Comparison of ENCODE assay signal across 23 cellular contexts in the genomic region with DNA sequence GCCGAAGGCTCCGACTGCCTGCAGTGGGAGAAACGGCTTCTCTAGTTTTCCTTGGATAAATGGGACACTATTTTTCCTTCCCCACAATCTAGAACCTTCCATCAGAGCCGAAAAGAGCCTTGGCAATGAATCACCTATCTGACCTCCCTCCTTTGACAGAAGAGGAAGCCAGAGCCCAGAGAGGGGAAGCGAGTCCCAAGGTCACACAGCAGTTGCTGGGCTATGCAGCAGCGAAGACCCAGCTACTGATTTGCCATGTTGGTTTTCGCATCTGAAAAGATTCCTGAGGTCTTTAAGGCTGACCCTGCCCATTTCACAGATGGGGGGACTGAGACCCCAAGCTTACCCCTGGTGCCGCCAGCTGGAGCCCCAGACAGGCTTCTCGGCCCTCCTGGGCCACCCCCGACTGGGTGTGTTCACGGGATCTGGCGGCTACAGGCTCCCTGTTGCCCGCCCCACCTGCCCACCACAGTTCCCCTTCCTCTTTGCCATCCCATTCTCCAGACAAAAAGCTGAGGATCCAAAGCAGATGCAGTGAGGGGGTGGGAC. TPM values are rescaled to one million over a fixed set of nuclear protein-coding genes. Genes with fewer than 3 reads are reported as not detected.
DNase-seq lines count a peak whose midpoint lies in the region; ATAC-seq and TF ChIP-seq lines count a peak whose summit lies in the region.
"Had no signal": no experiment of that assay in that cellular context is flagged by ENCODE, and none has a peak within 500 bp of the region (broad histone marks: within the 10 kb centered on the region; RNA-seq: fewer than 3 reads in every experiment).

No MANE protein-coding gene starts in this region.

- H3K9me3 Mint-ChIP-seq in CD8-positive, alpha-beta T cell: no peaks in the 10 kb centered on the region
- H3K9me3 Mint-ChIP-seq in endothelial cell (ENCODE audit: unreplicated experiment) (no peaks in the 10 kb centered on the region), neural progenitor cell (no peaks in the 10 kb centered on the region)
- H3K9me3 Mint-ChIP-seq in activated CD8-positive, alpha-beta T cell treated with anti-CD3 and anti-CD28 coated beads for 36 hours: no peaks in the 10 kb centered on the region
- H3K9me3 Mint-ChIP-seq: activated naive CD8-positive, alpha-beta T cell treated with anti-CD3 and anti-CD28 coated beads, Interleukin-2, amount 50 U/mL, for 24 hours; CD8-positive, alpha-beta memory T cell; effector memory CD8-positive, alpha-beta T cell; natural killer cell treated with Interleukin-12 subunit alpha and Interleukin-12 subunit beta and Interleukin-15 and Interleukin-18, amount 100 ng/mL, for 72 hours had no signal

- no peaks in the 10 kb centered on the region for H3K27me3 ChIP-seq in CD8-positive, alpha-beta T cell (ENCODE audit: insufficient read depth, low read length)
- H3K27me3 ChIP-seq in neural progenitor cell: peaks cover 52% of the 10 kb centered on the region
- H3K27me3 ChIP-seq: brain microvascular endothelial cell, esophagus muscularis mucosa, transverse colon had no signal

- peak overlapping the region; percentile 34 for H3K27ac Mint-ChIP-seq in CD8-positive, alpha-beta T cell
- H3K27ac Mint-ChIP-seq in endothelial cell (ENCODE audit: unreplicated experiment) (no peak overlapping the region), neural progenitor cell (no peak overlapping the region)
- H3K27ac Mint-ChIP-seq in activated CD8-positive, alpha-beta T cell treated with anti-CD3 and anti-CD28 coated beads for 36 hours: no peak overlapping the region
- H3K27ac Mint-ChIP-seq: activated naive CD8-positive, alpha-beta T cell treated with anti-CD3 and anti-CD28 coated beads, Interleukin-2, amount 50 U/mL, for 24 hours; natural killer cell treated with Interleukin-12 subunit alpha and Interleukin-12 subunit beta and Interleukin-15 and Interleukin-18, amount 100 ng/mL, for 72 hours had no signal

- CTCF ChIA-PET in CD8-positive, alpha-beta T cell (lab: Charles Lee): interaction anchor here (0.9 to 2.6 kb wide), 6 partner anchors 16 to 107 kb away, joined by 3 to 11 read pairs (median 3); no protein-coding TSS in a partner anchor
- CTCF ChIA-PET in RWPE1 (lab: Yijun Ruan, JAX): interaction anchor here (0.9 to 1.5 kb wide), 2 partner anchors 33 to 47 kb away, joined by 3 to 4 read pairs; no protein-coding TSS in a partner anchor
- CTCF ChIA-PET in activated CD8-positive, alpha-beta T cell treated with anti-CD3 and anti-CD28 coated beads for 36 hours (lab: Charles Lee): interaction anchor here (1.0 to 1.6 kb wide), 3 partner anchors 10 to 192 kb away, joined by 4 read pairs; no protein-coding TSS in a partner anchor

- peaks cover 11% of the 10 kb centered on the region for H3K79me2 ChIP-seq in neural progenitor cell (ENCODE audit: low read depth)

- H3K4me3 Mint-ChIP-seq in CD8-positive, alpha-beta T cell: no peak overlapping the region
- H3K4me3 Mint-ChIP-seq in endothelial cell (ENCODE audit: unreplicated experiment): peak overlapping the region; percentile 85
- H3K4me3 Mint-ChIP-seq in neural progenitor cell: peak overlapping the region; percentile 76
- H3K4me3 Mint-ChIP-seq in activated CD8-positive, alpha-beta T cell treated with anti-CD3 and anti-CD28 coated beads for 36 hours: no peak overlapping the region
- H3K4me3 Mint-ChIP-seq: activated naive CD8-positive, alpha-beta T cell treated with anti-CD3 and anti-CD28 coated beads, Interleukin-2, amount 50 U/mL, for 24 hours; effector memory CD8-positive, alpha-beta T cell; natural killer cell treated with Interleukin-12 subunit alpha and Interleukin-12 subunit beta and Interleukin-15 and Interleukin-18, amount 100 ng/mL, for 72 hours had no signal

- H3K9ac ChIP-seq in neural progenitor cell: no peak overlapping the region
- H3K9ac ChIP-seq: GM23248 had no signal

- H3K4me1 ChIP-seq in CD8-positive, alpha-beta T cell (ENCODE audit: insufficient read depth, low read length): peaks cover 50% of the 10 kb centered on the region
- peaks cover 21% of the 10 kb centered on the region for H3K4me1 ChIP-seq in neural progenitor cell

- H2AFZ ChIP-seq in neural progenitor cell (replicated peaks): no peak overlapping the region
- H2AFZ ChIP-seq: GM23248 had no signal

- ATAC-seq in CD8-positive, alpha-beta T cell: no peak
- ATAC-seq in activated CD8-positive, alpha-beta T cell treated with anti-CD3 and anti-CD28 coated beads for 36 hours: no peak
- no peak for ATAC-seq in HG03571 (IDR thresholded peaks at IDR 0.05; ENCODE audit: unreplicated experiment)
- ATAC-seq: activated naive CD8-positive, alpha-beta T cell treated with anti-CD3 and anti-CD28 coated beads, Interleukin-2, amount 50 U/mL, for 24 hours; effector memory CD8-positive, alpha-beta T cell; left lobe of liver; natural killer cell treated with Interleukin-12 subunit alpha and Interleukin-12 subunit beta and Interleukin-15 and Interleukin-18, amount 100 ng/mL, for 72 hours; SK-N-SH treated with all-trans-retinoic acid at 6 μM for 48 hours had no signal

- H3K36me3 Mint-ChIP-seq in CD8-positive, alpha-beta T cell: peaks cover 2% of the 10 kb centered on the region
- H3K36me3 Mint-ChIP-seq in endothelial cell (ENCODE audit: low read depth, unreplicated experiment) (peaks cover 12% of the 10 kb centered on the region), neural progenitor cell (peaks cover 1% of the 10 kb centered on the region)
- no peaks in the 10 kb centered on the region for H3K36me3 Mint-ChIP-seq in activated CD8-positive, alpha-beta T cell treated with anti-CD3 and anti-CD28 coated beads for 36 hours (ENCODE audit: low read depth)
- H3K36me3 Mint-ChIP-seq: natural killer cell treated with Interleukin-12 subunit alpha and Interleukin-12 subunit beta and Interleukin-15 and Interleukin-18, amount 100 ng/mL, for 72 hours had no signal

- no peaks in the 10 kb centered on the region for H3K9me3 ChIP-seq in CD8-positive, alpha-beta T cell (ENCODE audit: low read length)
- H3K9me3 ChIP-seq in neural progenitor cell (ENCODE audit: low read depth): no peaks in the 10 kb centered on the region
- H3K9me3 ChIP-seq: esophagus muscularis mucosa, transverse colon had no signal

- H3K4me2 ChIP-seq in neural progenitor cell: no peak overlapping the region

- peaks cover 97% of the 10 kb centered on the region for H4K20me1 ChIP-seq in neural progenitor cell (ENCODE audit: low read depth)

- no peak overlapping the region for H3K4me3 ChIP-seq in CD8-positive, alpha-beta T cell (ENCODE audit: low read depth, low read length)
- no peak overlapping the region for H3K4me3 ChIP-seq in neural progenitor cell
- H3K4me3 ChIP-seq: esophagus muscularis mucosa, GM23248, transverse colon had no signal

- H3F3A ChIP-seq in neural progenitor cell (ENCODE audit: low read depth): peaks cover 41% of the 10 kb centered on the region

- DNase-seq in CD8-positive, alpha-beta T cell: no peak
- DNase-seq in RWPE1 (ENCODE audit: low spot score) (no peak), endothelial cell (ENCODE audit: low spot score) (no peak), neural progenitor cell (ENCODE audit: low spot score) (no peak), head of caudate nucleus (no peak), NCI-H187 (lab: John Stamatoyannopoulos, UW) (no peak)
- DNase-seq in activated CD8-positive, alpha-beta T cell treated with anti-CD3 and anti-CD28 coated beads for 36 hours: no peak
- DNase-seq: activated naive CD8-positive, alpha-beta T cell treated with anti-CD3 and anti-CD28 coated beads, Interleukin-2, amount 50 U/mL, for 24 hours; brain microvascular endothelial cell; effector memory CD8-positive, alpha-beta T cell; GM23248; hippocampal formation; NCI-H1092; NCI-H187 treated with DMSO at 0.1 percent for 48 hours; NCI-H69; RPMI8226; transverse colon had no signal

- H3K4me1 Mint-ChIP-seq in CD8-positive, alpha-beta T cell (ENCODE audit: low read depth): peaks cover 44% of the 10 kb centered on the region
- peaks cover 44% of the 10 kb centered on the region for H3K4me1 Mint-ChIP-seq in endothelial cell (ENCODE audit: unreplicated experiment)
- H3K4me1 Mint-ChIP-seq in neural progenitor cell: peaks cover 56% of the 10 kb centered on the region
- peaks cover 30% of the 10 kb centered on the region for H3K4me1 Mint-ChIP-seq in activated CD8-positive, alpha-beta T cell treated with anti-CD3 and anti-CD28 coated beads for 36 hours (ENCODE audit: low read depth)

- intact Hi-C loops in CD8-positive, alpha-beta T cell (cut with DNase I, micrococcal nuclease): loop anchor here (5.0 kb wide), 2 partner anchors 45 to 55 kb away; partner anchors contain the start of gene RAI1 (in 1 of the 2)
- intact Hi-C loops in head of caudate nucleus (cut with DNase I): no loop called here
- intact Hi-C loops in activated CD8-positive, alpha-beta T cell treated with anti-CD3 and anti-CD28 coated beads for 36 hours (cut with micrococcal nuclease): no loop called here

- H3K27me3 Mint-ChIP-seq in CD8-positive, alpha-beta T cell (ENCODE audit: low read depth): peaks cover 5% of the 10 kb centered on the region
- H3K27me3 Mint-ChIP-seq in endothelial cell (ENCODE audit: unreplicated experiment) (peaks cover 19% of the 10 kb centered on the region), neural progenitor cell (ENCODE audit: insufficient read depth, low read depth) (peaks cover 11% of the 10 kb centered on the region)
- peaks cover 4% of the 10 kb centered on the region for H3K27me3 Mint-ChIP-seq in activated CD8-positive, alpha-beta T cell treated with anti-CD3 and anti-CD28 coated beads for 36 hours

- no peak for TF ChIP-seq CTCF in CD8-positive, alpha-beta T cell (IDR thresholded peaks at IDR 0.05)
- TF ChIP-seq CTCF in RWPE1 (conservative IDR thresholded peaks at IDR 0.05; ENCODE audit: low read depth) (no peak), endothelial cell (IDR thresholded peaks at IDR 0.05; ENCODE audit: unreplicated experiment) (no peak), neural progenitor cell (IDR thresholded peaks at IDR 0.05) (no peak)
- no peak for TF ChIP-seq CTCF in activated CD8-positive, alpha-beta T cell treated with anti-CD3 and anti-CD28 coated beads for 36 hours (IDR thresholded peaks at IDR 0.05)

- no peak overlapping the region for H3K27ac ChIP-seq in CD8-positive, alpha-beta T cell (ENCODE audit: low read depth, low read length)
- H3K27ac ChIP-seq in RWPE1 (peak overlapping the region; percentile 84), neural progenitor cell (no peak overlapping the region)
- H3K27ac ChIP-seq: brain microvascular endothelial cell, GM23248 had no signal

- no peaks in the 10 kb centered on the region for H3K36me3 ChIP-seq in CD8-positive, alpha-beta T cell (ENCODE audit: insufficient read depth, low read length)
- no peaks in the 10 kb centered on the region for H3K36me3 ChIP-seq in neural progenitor cell
- H3K36me3 ChIP-seq: brain microvascular endothelial cell, transverse colon had no signal

- POLR2A ChIA-PET in CD8-positive, alpha-beta T cell (lab: Charles Lee): interaction anchor here (0.8 kb wide), 1 partner anchor 48 kb away, joined by 4 read pairs; no protein-coding TSS in a partner anchor
- POLR2A ChIA-PET in RWPE1 (lab: Yijun Ruan, JAX; ENCODE audit: low non-redundant PET): no interaction called here
- POLR2A ChIA-PET in activated CD8-positive, alpha-beta T cell treated with anti-CD3 and anti-CD28 coated beads for 36 hours (lab: Charles Lee): interaction anchor here (0.7 to 1.2 kb wide), 2 partner anchors 45 to 129 kb away, joined by 3 read pairs; no protein-coding TSS in a partner anchor

RNA-seq across cellular contexts. Expression of gene RAI1, which starts 45.9 kb away (rescaled TPM):
- total RNA-seq in CD8-positive, alpha-beta T cell: 10 to 100 TPM; 22.9 to 23.5 TPM
- total RNA-seq in endothelial cell (ENCODE audit: unreplicated experiment) (46.2 TPM), neural progenitor cell (ENCODE audit: low replicate concordance) (18.0 and 27.4 TPM in 2 replicates)
- 10 to 100 TPM; 18.1 to 20.3 TPM for total RNA-seq in activated CD8-positive, alpha-beta T cell treated with anti-CD3 and anti-CD28 coated beads for 36 hours

Comparison
In these comparisons a context has a peak if more than half of its experiments do, and no peak if none do; other contexts are left out.
1. H3K4me3 Mint-ChIP-seq: peak in endothelial cell (single experiment) and neural progenitor cell (single experiment); none in CD8-positive, alpha-beta T cell (single experiment) and activated CD8-positive, alpha-beta T cell treated with anti-CD3 and anti-CD28 coated beads for 36 hours (single experiment).
2. intact Hi-C loops: an anchor here in CD8-positive, alpha-beta T cell (5.0 kb wide); none called in head of caudate nucleus and activated CD8-positive, alpha-beta T cell treated with anti-CD3 and anti-CD28 coated beads for 36 hours.